1 cellular context compared by ENCODE assay signal in genomic region chr2:148969585-148970180, GRCh38.
TF ChIP-seq lines count a peak whose summit lies in the region.

No MANE protein-coding gene starts in this region.

TF ChIP-seq in GM23338, 12 proteins besides CTCF, POLR2A, EP300 and RAD21:
- TF ChIP-seq ZNF331 (CRISPR knock-in tag; IDR thresholded peaks at IDR 0.05; ENCODE audit: low read depth) = no peak
- no peak for TF ChIP-seq EZH2phosphoT487 (IDR thresholded peaks at IDR 0.05; ENCODE audit: unreplicated experiment)
- no peak for TF ChIP-seq ZNF462 (CRISPR knock-in tag; IDR thresholded peaks at IDR 0.05)
- no peak for TF ChIP-seq EZH2 (IDR thresholded peaks at IDR 0.05; ENCODE audit: low read depth, unreplicated experiment)
- no peak for TF ChIP-seq POLR2AphosphoS5 (IDR thresholded peaks at IDR 0.05; ENCODE audit: low read depth)
- no peak for TF ChIP-seq JUNB (IDR thresholded peaks at IDR 0.05; ENCODE audit: unreplicated experiment)
- TF ChIP-seq NANOG (IDR thresholded peaks at IDR 0.05; ENCODE audit: borderline replicate concordance) = no peak
- no peak for TF ChIP-seq ZNF114 (CRISPR knock-in tag; IDR thresholded peaks at IDR 0.05)
